1 cellular context compared by ENCODE assay signal in the genomic region with DNA sequence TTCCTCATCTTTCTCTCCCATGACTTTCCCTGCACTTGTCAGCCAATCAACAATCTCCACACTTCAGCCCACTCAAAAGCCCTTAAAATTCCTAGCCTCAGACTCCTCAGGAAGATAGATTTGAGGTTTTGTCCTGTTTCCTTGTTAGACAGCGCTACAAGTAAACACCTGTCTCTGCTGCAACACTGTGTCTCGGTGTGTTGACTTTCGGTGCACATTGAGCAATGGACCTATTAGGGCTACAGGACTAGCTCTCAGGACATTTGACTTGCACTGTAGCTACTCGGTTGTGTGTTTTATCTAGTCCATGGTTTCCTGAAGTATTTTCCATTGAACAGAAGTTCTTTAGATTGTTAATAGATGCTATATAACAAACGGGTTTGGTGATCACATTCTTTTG.
A peak's percentile ranks its signal among the peaks of the same experiment; 100 is the strongest.
TF ChIP-seq lines count a peak whose summit lies in the region.

No MANE protein-coding gene starts in this region.

TF ChIP-seq in HepG2, 621 proteins besides CTCF, POLR2A, EP300 and RAD21 (continued from another document):
- TF ChIP-seq, protein P1, sequence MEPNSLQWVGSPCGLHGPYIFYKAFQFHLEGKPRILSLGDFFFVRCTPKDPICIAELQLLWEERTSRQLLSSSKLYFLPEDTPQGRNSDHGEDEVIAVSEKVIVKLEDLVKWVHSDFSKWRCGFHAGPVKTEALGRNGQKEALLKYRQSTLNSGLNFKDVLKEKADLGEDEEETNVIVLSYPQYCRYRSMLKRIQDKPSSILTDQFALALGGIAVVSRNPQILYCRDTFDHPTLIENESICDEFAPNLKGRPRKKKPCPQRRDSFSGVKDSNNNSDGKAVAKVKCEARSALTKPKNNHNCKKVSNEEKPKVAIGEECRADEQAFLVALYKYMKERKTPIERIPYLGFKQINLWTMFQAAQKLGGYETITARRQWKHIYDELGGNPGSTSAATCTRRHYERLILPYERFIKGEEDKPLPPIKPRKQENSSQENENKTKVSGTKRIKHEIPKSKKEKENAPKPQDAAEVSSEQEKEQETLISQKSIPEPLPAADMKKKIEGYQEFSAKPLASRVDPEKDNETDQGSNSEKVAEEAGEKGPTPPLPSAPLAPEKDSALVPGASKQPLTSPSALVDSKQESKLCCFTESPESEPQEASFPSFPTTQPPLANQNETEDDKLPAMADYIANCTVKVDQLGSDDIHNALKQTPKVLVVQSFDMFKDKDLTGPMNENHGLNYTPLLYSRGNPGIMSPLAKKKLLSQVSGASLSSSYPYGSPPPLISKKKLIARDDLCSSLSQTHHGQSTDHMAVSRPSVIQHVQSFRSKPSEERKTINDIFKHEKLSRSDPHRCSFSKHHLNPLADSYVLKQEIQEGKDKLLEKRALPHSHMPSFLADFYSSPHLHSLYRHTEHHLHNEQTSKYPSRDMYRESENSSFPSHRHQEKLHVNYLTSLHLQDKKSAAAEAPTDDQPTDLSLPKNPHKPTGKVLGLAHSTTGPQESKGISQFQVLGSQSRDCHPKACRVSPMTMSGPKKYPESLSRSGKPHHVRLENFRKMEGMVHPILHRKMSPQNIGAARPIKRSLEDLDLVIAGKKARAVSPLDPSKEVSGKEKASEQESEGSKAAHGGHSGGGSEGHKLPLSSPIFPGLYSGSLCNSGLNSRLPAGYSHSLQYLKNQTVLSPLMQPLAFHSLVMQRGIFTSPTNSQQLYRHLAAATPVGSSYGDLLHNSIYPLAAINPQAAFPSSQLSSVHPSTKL (CRISPR knock-in tag; IDR thresholded peaks at IDR 0.05), result peak; percentile 47; the same call in 1 of the 2 replicates
- TF ChIP-seq, protein P2, sequence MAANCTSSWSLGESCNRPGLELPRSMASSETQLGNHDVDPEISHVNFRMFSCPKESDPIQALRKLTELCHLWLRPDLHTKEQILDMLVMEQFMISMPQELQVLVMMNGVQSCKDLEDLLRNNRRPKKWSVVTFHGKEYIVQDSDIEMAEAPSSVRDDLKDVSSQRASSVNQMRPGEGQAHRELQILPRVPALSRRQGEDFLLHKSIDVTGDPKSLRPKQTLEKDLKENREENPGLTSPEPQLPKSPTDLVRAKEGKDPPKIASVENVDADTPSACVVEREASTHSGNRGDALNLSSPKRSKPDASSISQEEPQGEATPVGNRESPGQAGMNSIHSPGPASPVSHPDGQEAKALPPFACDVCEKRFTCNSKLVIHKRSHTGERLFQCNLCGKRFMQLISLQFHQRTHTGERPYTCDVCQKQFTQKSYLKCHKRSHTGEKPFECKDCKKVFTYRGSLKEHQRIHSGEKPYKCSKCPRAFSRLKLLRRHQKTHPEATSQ (CRISPR knock-in tag; IDR thresholded peaks at IDR 0.05; ENCODE audit: borderline replicate concordance), result no peak
- TF ChIP-seq ZNF674 (CRISPR knock-in tag; IDR thresholded peaks at IDR 0.05; ENCODE audit: low read depth) (no peak), YEATS2 (CRISPR knock-in tag; IDR thresholded peaks at IDR 0.05; ENCODE audit: borderline replicate concordance) (no peak), ISL2 (CRISPR knock-in tag; IDR thresholded peaks at IDR 0.05) (no peak), NFIB (CRISPR knock-in tag; IDR thresholded peaks at IDR 0.05; ENCODE audit: borderline replicate concordance) (no peak), ATF4 (CRISPR knock-in tag; IDR thresholded peaks at IDR 0.05) (peak in 1 of 2 experiments; percentile 58; a peak in 1 of 4 replicates), SMC3 (IDR thresholded peaks at IDR 0.05; ENCODE audit: low read length) (0 out of 2 replicates have a peak, but pooled peaks have one; percentile 23), RBFOX2 (IDR thresholded peaks at IDR 0.05; ENCODE audit: low read depth, low read length) (no peak), ZNF138 (CRISPR knock-in tag; IDR thresholded peaks at IDR 0.05; ENCODE audit: low read depth) (no peak), SAP130 (CRISPR knock-in tag; IDR thresholded peaks at IDR 0.05; ENCODE audit: low read depth) (no peak; the same call in 1 of the 2 replicates), ZNF180 (CRISPR knock-in tag; IDR thresholded peaks at IDR 0.05; ENCODE audit: borderline replicate concordance, low read depth) (no peak), ZFAT (CRISPR knock-in tag; conservative IDR thresholded peaks at IDR 0.05) (no peak), GATAD2A (CRISPR knock-in tag; IDR thresholded peaks at IDR 0.05) (peak; percentile 52; the same call in 1 of the 2 replicates), ZNF761 (CRISPR knock-in tag; conservative IDR thresholded peaks at IDR 0.05) (no peak), ATF1 (CRISPR knock-in tag; IDR thresholded peaks at IDR 0.05) (no peak), SP140L (CRISPR knock-in tag; IDR thresholded peaks at IDR 0.05; ENCODE audit: borderline replicate concordance) (no peak), ETV5 (CRISPR knock-in tag; IDR thresholded peaks at IDR 0.05; ENCODE audit: borderline replicate concordance) (no peak), FOXO1 (CRISPR knock-in tag; IDR thresholded peaks at IDR 0.05) (peak; percentile 89), TEAD2 (CRISPR knock-in tag; IDR thresholded peaks at IDR 0.05) (no peak), YEATS4 (CRISPR knock-in tag; IDR thresholded peaks at IDR 0.05; ENCODE audit: borderline replicate concordance) (no peak), HNF4A (CRISPR knock-in tag; IDR thresholded peaks at IDR 0.05) (peak; percentile 26; the same call in 1 of the 2 replicates), ZNF749 (CRISPR knock-in tag; IDR thresholded peaks at IDR 0.05; ENCODE audit: borderline replicate concordance) (no peak), BCL6 (CRISPR knock-in tag; IDR thresholded peaks at IDR 0.05) (peak; percentile 75; the same call in 1 of the 2 replicates), FOXP1 (IDR thresholded peaks at IDR 0.05) (peak; percentile 81), FOXP1 (CRISPR knock-in tag; IDR thresholded peaks at IDR 0.05) (peak; percentile 95), FOXA1 (IDR thresholded peaks at IDR 0.05) (no peak), FOXA1 (CRISPR knock-in tag; IDR thresholded peaks at IDR 0.05) (peak; percentile 92), ZNF12 (CRISPR knock-in tag; IDR thresholded peaks at IDR 0.05) (peak; percentile 86; the same call in 1 of the 2 replicates), ZNF317 (CRISPR knock-in tag; IDR thresholded peaks at IDR 0.05) (no peak), ATF7-NPFF (CRISPR knock-in tag; IDR thresholded peaks at IDR 0.05; ENCODE audit: low read depth) (no peak), FOSL2 (CRISPR knock-in tag; IDR thresholded peaks at IDR 0.05) (peak; percentile 51), MAZ (IDR thresholded peaks at IDR 0.05; ENCODE audit: borderline replicate concordance, low read depth, low read length) (no peak), MAZ (CRISPR knock-in tag; IDR thresholded peaks at IDR 0.05; ENCODE audit: low read depth) (no peak), ZNF768 (CRISPR knock-in tag; IDR thresholded peaks at IDR 0.05) (no peak), ZFP62 (CRISPR knock-in tag; IDR thresholded peaks at IDR 0.05) (no peak), ZMYM3 (CRISPR knock-in tag; IDR thresholded peaks at IDR 0.05) (peak; percentile 30; the same call in 1 of the 2 replicates), KDM5B (CRISPR knock-in tag; IDR thresholded peaks at IDR 0.05; ENCODE audit: borderline replicate concordance) (no peak), RBAK (CRISPR knock-in tag; IDR thresholded peaks at IDR 0.05) (no peak), TRAFD1 (CRISPR knock-in tag; IDR thresholded peaks at IDR 0.05; ENCODE audit: borderline replicate concordance) (no peak), ZNF44 (CRISPR knock-in tag; IDR thresholded peaks at IDR 0.05) (peak; percentile 99), RFXANK (CRISPR knock-in tag; IDR thresholded peaks at IDR 0.05) (no peak), ZKSCAN8 (CRISPR knock-in tag; IDR thresholded peaks at IDR 0.05; ENCODE audit: borderline replicate concordance) (peak; percentile 48; the same call in 1 of the 2 replicates), GABPB1 (CRISPR knock-in tag; IDR thresholded peaks at IDR 0.05) (no peak), ZBTB33 (CRISPR knock-in tag; IDR thresholded peaks at IDR 0.05) (peak; percentile 17; the same call in 1 of the 2 replicates), CBX5 (CRISPR knock-in tag; IDR thresholded peaks at IDR 0.05; ENCODE audit: borderline replicate concordance) (peak; percentile 76; the same call in 1 of the 2 replicates)
- TF ChIP-seq, protein P3, sequence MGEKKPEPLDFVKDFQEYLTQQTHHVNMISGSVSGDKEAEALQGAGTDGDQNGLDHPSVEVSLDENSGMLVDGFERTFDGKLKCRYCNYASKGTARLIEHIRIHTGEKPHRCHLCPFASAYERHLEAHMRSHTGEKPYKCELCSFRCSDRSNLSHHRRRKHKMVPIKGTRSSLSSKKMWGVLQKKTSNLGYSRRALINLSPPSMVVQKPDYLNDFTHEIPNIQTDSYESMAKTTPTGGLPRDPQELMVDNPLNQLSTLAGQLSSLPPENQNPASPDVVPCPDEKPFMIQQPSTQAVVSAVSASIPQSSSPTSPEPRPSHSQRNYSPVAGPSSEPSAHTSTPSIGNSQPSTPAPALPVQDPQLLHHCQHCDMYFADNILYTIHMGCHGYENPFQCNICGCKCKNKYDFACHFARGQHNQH (CRISPR knock-in tag; IDR thresholded peaks at IDR 0.05), result peak; percentile 31; the same call in 1 of the 2 replicates
- TF ChIP-seq, protein P4, sequence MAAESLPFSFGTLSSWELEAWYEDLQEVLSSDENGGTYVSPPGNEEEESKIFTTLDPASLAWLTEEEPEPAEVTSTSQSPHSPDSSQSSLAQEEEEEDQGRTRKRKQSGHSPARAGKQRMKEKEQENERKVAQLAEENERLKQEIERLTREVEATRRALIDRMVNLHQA (CRISPR knock-in tag; IDR thresholded peaks at IDR 0.05), result no peak
- TF ChIP-seq, protein P5, sequence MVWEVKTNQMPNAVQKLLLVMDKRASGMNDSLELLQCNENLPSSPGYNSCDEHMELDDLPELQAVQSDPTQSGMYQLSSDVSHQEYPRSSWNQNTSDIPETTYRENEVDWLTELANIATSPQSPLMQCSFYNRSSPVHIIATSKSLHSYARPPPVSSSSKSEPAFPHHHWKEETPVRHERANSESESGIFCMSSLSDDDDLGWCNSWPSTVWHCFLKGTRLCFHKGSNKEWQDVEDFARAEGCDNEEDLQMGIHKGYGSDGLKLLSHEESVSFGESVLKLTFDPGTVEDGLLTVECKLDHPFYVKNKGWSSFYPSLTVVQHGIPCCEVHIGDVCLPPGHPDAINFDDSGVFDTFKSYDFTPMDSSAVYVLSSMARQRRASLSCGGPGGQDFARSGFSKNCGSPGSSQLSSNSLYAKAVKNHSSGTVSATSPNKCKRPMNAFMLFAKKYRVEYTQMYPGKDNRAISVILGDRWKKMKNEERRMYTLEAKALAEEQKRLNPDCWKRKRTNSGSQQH (CRISPR knock-in tag; IDR thresholded peaks at IDR 0.05; ENCODE audit: low read depth), result 0 out of 2 replicates have a peak, but pooled peaks have one; percentile 29
- TF ChIP-seq, protein P6, sequence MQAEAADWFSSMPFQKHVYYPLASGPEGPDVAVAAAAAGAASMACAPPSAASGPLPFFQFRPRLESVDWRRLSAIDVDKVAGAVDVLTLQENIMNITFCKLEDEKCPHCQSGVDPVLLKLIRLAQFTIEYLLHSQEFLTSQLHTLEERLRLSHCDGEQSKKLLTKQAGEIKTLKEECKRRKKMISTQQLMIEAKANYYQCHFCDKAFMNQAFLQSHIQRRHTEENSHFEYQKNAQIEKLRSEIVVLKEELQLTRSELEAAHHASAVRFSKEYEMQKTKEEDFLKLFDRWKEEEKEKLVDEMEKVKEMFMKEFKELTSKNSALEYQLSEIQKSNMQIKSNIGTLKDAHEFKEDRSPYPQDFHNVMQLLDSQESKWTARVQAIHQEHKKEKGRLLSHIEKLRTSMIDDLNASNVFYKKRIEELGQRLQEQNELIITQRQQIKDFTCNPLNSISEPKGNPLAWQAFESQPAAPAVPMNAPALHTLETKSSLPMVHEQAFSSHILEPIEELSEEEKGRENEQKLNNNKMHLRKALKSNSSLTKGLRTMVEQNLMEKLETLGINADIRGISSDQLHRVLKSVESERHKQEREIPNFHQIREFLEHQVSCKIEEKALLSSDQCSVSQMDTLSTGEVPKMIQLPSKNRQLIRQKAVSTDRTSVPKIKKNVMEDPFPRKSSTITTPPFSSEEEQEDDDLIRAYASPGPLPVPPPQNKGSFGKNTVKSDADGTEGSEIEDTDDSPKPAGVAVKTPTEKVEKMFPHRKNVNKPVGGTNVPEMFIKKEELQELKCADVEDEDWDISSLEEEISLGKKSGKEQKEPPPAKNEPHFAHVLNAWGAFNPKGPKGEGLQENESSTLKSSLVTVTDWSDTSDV (CRISPR knock-in tag; IDR thresholded peaks at IDR 0.05), result no peak
